Comparison of ENCODE assay signal across 21 cellular contexts in the genomic region with DNA sequence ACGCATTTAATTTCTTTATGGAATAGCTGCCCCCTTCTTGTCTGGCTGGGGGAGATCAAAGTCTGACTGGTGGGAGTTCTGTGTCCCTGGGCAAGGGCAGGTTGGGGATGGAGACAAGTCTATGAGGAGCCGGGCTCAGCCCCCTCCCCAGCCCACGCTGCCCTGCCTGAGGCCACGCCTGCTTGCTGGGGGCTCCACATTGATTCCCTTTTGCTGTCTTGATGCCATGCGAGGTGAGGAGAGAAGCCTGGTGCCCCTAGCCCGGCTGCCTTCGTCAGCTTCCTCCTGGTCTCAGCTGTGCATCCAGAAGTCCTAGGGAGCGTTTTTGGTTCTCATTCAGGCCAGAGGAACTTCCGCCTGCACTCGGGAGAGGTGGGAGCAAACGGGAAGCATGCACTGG.
"Had no signal": no experiment of that assay in that cellular context is flagged by ENCODE, and none has a peak within 500 bp of the region (broad histone marks: within the 10 kb centered on the region; RNA-seq: fewer than 3 reads in every experiment).

No MANE protein-coding gene starts in this region.

- ATAC-seq: activated CD8-positive, alpha-beta T cell treated with anti-CD3 and anti-CD28 coated beads, Interleukin-2, amount 10 ng/mL, durations not matched to agents 7 days and 5 days; heart right ventricle; natural killer cell; pancreas; psoas muscle; right cardiac atrium had no signal

- H3K9ac ChIP-seq: SK-N-SH had no signal

- DNase-seq: activated CD4-positive, alpha-beta T cell treated with anti-CD3 and anti-CD28 coated beads, Interleukin-2, amount 10 ng/mL, durations not matched to agents 7 days and 5 days; activated CD4-positive, CD25-positive, alpha-beta regulatory T cell treated with anti-CD3 and anti-CD28 coated beads, Interleukin-2, amount 50 U/mL, for 72 hours; activated CD8-positive, alpha-beta T cell treated with anti-CD3 and anti-CD28 coated beads, Interleukin-2, amount 10 ng/mL, durations not matched to agents 7 days and 5 days; activated naive CD4-positive, alpha-beta T cell treated with anti-CD3 and anti-CD28 coated beads, Interleukin-2, amount 50 U/mL, for 16 hours; dermis blood vessel endothelial cell; effector CD8-positive, alpha-beta T cell; erythroblast; foreskin fibroblast; heart right ventricle; natural killer cell; psoas muscle; right cardiac atrium; SK-N-SH; stimulated activated CD4-positive, alpha-beta T cell treated with anti-CD3 and anti-CD28 coated beads, Interleukin-1b, Interleukin-23, amount 100 ng/mL, for 48 hours; WERI-Rb-1 had no signal

- H3K9me3 ChIP-seq: pancreas, psoas muscle, SK-N-SH had no signal

- H3K4me3 ChIP-seq: heart right ventricle, lung, pancreas, psoas muscle, tibial nerve had no signal

- H3K27ac ChIP-seq: heart right ventricle, pancreas, psoas muscle, tibial nerve, WERI-Rb-1 had no signal

- H3K36me3 Mint-ChIP-seq: brain, mesothelial cell of epicardium, natural killer cell had no signal

- H3K27ac Mint-ChIP-seq: activated CD4-positive, alpha-beta T cell treated with anti-CD3 and anti-CD28 coated beads, Interleukin-2, amount 10 ng/mL, durations not matched to agents 7 days and 5 days; activated CD8-positive, alpha-beta T cell treated with anti-CD3 and anti-CD28 coated beads, Interleukin-2, amount 10 ng/mL, durations not matched to agents 7 days and 5 days; mesothelial cell of epicardium; natural killer cell; stimulated activated naive CD8-positive, alpha-beta T cell treated with anti-CD3 and anti-CD28 coated beads, Interleukin-15, Interleukin-2, amounts not matched to agents 100 ng/mL and 50 ng/mL, for 24 hours had no signal

- H3K4me2 ChIP-seq: SK-N-SH had no signal

- H3K27me3 ChIP-seq: pancreas had no signal

- H3K4me1 ChIP-seq: heart right ventricle, pancreas, psoas muscle had no signal

- H3K9me2 ChIP-seq: SK-N-SH had no signal

- H3K4me1 Mint-ChIP-seq: activated CD4-positive, alpha-beta T cell treated with anti-CD3 and anti-CD28 coated beads, Interleukin-2, amount 10 ng/mL, durations not matched to agents 7 days and 5 days; natural killer cell had no signal

- H3K9me3 Mint-ChIP-seq: activated CD4-positive, alpha-beta T cell treated with anti-CD3 and anti-CD28 coated beads, Interleukin-2, amount 10 ng/mL, durations not matched to agents 7 days and 5 days; natural killer cell; stimulated activated naive CD8-positive, alpha-beta T cell treated with anti-CD3 and anti-CD28 coated beads, Interleukin-15, Interleukin-2, amounts not matched to agents 100 ng/mL and 50 ng/mL, for 24 hours had no signal

- H3K27me3 Mint-ChIP-seq: activated CD4-positive, alpha-beta T cell treated with anti-CD3 and anti-CD28 coated beads, Interleukin-2, amount 10 ng/mL, durations not matched to agents 7 days and 5 days had no signal

- H3K4me3 Mint-ChIP-seq: activated CD4-positive, alpha-beta T cell treated with anti-CD3 and anti-CD28 coated beads, Interleukin-2, amount 10 ng/mL, durations not matched to agents 7 days and 5 days; activated CD8-positive, alpha-beta T cell treated with anti-CD3 and anti-CD28 coated beads, Interleukin-2, amount 10 ng/mL, durations not matched to agents 7 days and 5 days; brain; mesothelial cell of epicardium; natural killer cell; stimulated activated naive CD8-positive, alpha-beta T cell treated with anti-CD3 and anti-CD28 coated beads, Interleukin-15, Interleukin-2, amounts not matched to agents 100 ng/mL and 50 ng/mL, for 24 hours had no signal

- H3K36me3 ChIP-seq: heart right ventricle, pancreas, tibial nerve, WERI-Rb-1 had no signal
